In the genomic region with DNA sequence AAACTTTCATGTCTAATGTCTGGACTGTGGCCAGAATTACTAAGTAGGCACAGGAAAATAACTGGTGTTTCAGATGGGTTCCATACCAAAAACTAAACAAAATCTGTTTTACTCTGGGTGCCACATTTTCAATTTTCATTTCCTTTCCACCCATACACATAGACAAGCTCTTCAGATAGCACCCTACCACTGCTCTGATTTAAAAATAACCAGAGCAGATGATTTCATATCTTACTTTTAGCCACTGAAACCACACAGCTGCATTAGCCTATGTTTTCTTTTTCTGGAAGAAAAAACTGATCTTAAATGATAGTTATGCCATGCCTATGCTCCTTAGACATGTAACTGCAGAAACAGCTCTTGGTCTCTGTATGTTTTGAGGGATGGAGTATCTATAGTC, we compare ENCODE assay signal across 16 cellular contexts.
DNase-seq lines count a peak whose midpoint lies in the region; ATAC-seq and TF ChIP-seq lines count a peak whose summit lies in the region.
"Had no signal": no experiment of that assay in that cellular context is flagged by ENCODE, and none has a peak within 500 bp of the region (broad histone marks: within the 10 kb centered on the region; RNA-seq: fewer than 3 reads in every experiment).

No MANE protein-coding gene starts in this region.

- no peaks in the 10 kb centered on the region for H3K27me3 Mint-ChIP-seq in immature natural killer cell (ENCODE audit: low read depth in 3 of 3)
- H3K27me3 Mint-ChIP-seq: effector memory CD8-positive, alpha-beta T cell had no signal

- intact Hi-C loops in prostate gland (cut with DNase I): no loop called here

- no peaks in the 10 kb centered on the region for H3K36me3 Mint-ChIP-seq in immature natural killer cell

- no peak for TF ChIP-seq CTCF in GM10266 (IDR thresholded peaks at IDR 0.05; ENCODE audit: control insufficient read depth, insufficient read depth, low read depth, missing control alignments)
- TF ChIP-seq CTCF in foreskin keratinocyte (conservative IDR thresholded peaks at IDR 0.05): no peak
- TF ChIP-seq CTCF in prostate gland (IDR thresholded peaks at IDR 0.05): no peak

- H3K36me3 ChIP-seq in prostate gland: no peaks in the 10 kb centered on the region

- peaks cover 10 to 35% (median 13%) of the 10 kb centered on the region in 6 donors for H3K9me3 Mint-ChIP-seq in immature natural killer cell

- H3K4me3 Mint-ChIP-seq in immature natural killer cell: no peak overlapping the region
- H3K4me3 Mint-ChIP-seq: effector memory CD8-positive, alpha-beta T cell had no signal

- no peak for TF ChIP-seq POLR2A in prostate gland (IDR thresholded peaks at IDR 0.05)

- H3K4me1 Mint-ChIP-seq in immature natural killer cell: no peaks in the 10 kb centered on the region

- H3K27ac ChIP-seq in foreskin keratinocyte: no peak overlapping the region
- no peak overlapping the region for H3K27ac ChIP-seq in prostate gland

- no peak overlapping the region for H3K4me3 ChIP-seq in prostate gland

- H3K27ac Mint-ChIP-seq in immature natural killer cell: no peak overlapping the region
- H3K27ac Mint-ChIP-seq: effector memory CD8-positive, alpha-beta T cell had no signal

- peak; percentile 5 for DNase-seq in GM10266 (ENCODE audit: extremely low spot score)
- DNase-seq in foreskin keratinocyte: no peak
- no peak for DNase-seq in immature natural killer cell
- DNase-seq in NCI-H1417 treated with DMSO at 0.1 percent for 48 hours (lab: John Stamatoyannopoulos, UW): no peak
- no peak for DNase-seq in prostate gland (ENCODE audit: low spot score)
- DNase-seq: activated CD8-positive, alpha-beta memory T cell treated with anti-CD3 and anti-CD28 coated beads for 24 hours; effector memory CD8-positive, alpha-beta T cell; foreskin melanocyte; KG1; NCI-H187; NCI-H774; posterior cingulate gyrus; SHP77 treated with DMSO at 0.1 percent for 48 hours had no signal

- ATAC-seq in GM19455 (IDR thresholded peaks at IDR 0.05; ENCODE audit: unreplicated experiment): peak; percentile 88
- peak; percentile 82 for ATAC-seq in HG02852 (IDR thresholded peaks at IDR 0.05; ENCODE audit: unreplicated experiment)
- ATAC-seq in HG03469 (IDR thresholded peaks at IDR 0.05; ENCODE audit: unreplicated experiment): peak; percentile 80
- ATAC-seq in foreskin keratinocyte: no peak
- ATAC-seq: effector memory CD8-positive, alpha-beta T cell had no signal

- no peaks in the 10 kb centered on the region for H3K4me1 ChIP-seq in foreskin keratinocyte
- H3K4me1 ChIP-seq in prostate gland (replicated peaks): no peaks in the 10 kb centered on the region

- no peaks in the 10 kb centered on the region for H3K9me3 ChIP-seq in prostate gland

- H3K27me3 ChIP-seq in foreskin keratinocyte (no peaks in the 10 kb centered on the region), prostate gland (replicated peaks; ENCODE audit: insufficient read depth) (no peaks in the 10 kb centered on the region)
